ENCODE assay signal across 9 cellular contexts in the genomic region with DNA sequence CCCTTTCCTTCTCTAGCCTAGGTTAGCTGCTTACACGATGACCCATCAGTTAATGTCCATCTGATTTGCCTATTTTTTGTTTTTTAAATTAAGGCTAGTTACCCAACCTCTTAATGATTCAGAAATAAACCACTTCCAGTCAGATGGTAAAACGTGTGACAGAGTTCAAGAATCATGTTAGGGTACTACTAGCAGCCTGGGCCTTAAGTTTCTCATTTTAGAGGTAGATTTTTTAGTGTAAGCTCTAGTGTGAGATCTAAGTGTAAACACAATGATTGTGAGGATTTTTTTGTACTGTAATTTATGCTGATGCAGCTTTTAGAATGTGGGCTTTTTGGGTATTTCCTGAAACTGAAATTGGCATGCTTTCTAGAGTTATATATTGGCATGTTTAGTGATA.
A peak's percentile ranks its signal among the peaks of the same experiment; 100 is the strongest.
DNase-seq lines count a peak whose midpoint lies in the region; ATAC-seq and TF ChIP-seq lines count a peak whose summit lies in the region.
"Had no signal": no experiment of that assay in that cellular context is flagged by ENCODE, and none has a peak within 500 bp of the region (broad histone marks: within the 10 kb centered on the region; RNA-seq: fewer than 3 reads in every experiment).

No MANE protein-coding gene starts in this region.

- POLR2A ChIA-PET in CD8-positive, alpha-beta T cell (lab: Charles Lee): no interaction called here

- no peaks in the 10 kb centered on the region for H3K9me3 ChIP-seq in OCI-LY1 (ENCODE audit: low read length)
- no peaks in the 10 kb centered on the region for H3K9me3 ChIP-seq in CD8-positive, alpha-beta T cell (ENCODE audit: low read length)

- peaks cover 56% of the 10 kb centered on the region for H3K36me3 Mint-ChIP-seq in stimulated activated memory B cell treated with anti-CD40 and anti-IgM and Interleukin-4, amounts not matched to agents 10 μg/mL and 1 μg/mL and 100 μg/mL, for 72 hours
- H3K36me3 Mint-ChIP-seq in CD8-positive, alpha-beta T cell: no peaks in the 10 kb centered on the region

- H2AFZ ChIP-seq in OCI-LY1 (ENCODE audit: low read length): no peak overlapping the region
- H2AFZ ChIP-seq: parathyroid adenoma had no signal

- H3K9me3 Mint-ChIP-seq in stimulated activated memory B cell treated with anti-CD40 and anti-IgM and Interleukin-4, amounts not matched to agents 10 μg/mL and 1 μg/mL and 100 μg/mL, for 72 hours: peaks cover 12% of the 10 kb centered on the region
- H3K9me3 Mint-ChIP-seq in CD8-positive, alpha-beta T cell: peaks cover 2% of the 10 kb centered on the region

- peak overlapping the region; percentile 63 for H3K4me2 ChIP-seq in OCI-LY1 (ENCODE audit: low read length)

- peak overlapping the region; percentile 73 for H3K4me3 Mint-ChIP-seq in stimulated activated memory B cell treated with anti-CD40 and anti-IgM and Interleukin-4, amounts not matched to agents 10 μg/mL and 1 μg/mL and 100 μg/mL, for 72 hours
- no peak overlapping the region for H3K4me3 Mint-ChIP-seq in CD8-positive, alpha-beta T cell

- DNase-seq in fibroblast of peridontal ligament (ENCODE audit: extremely low read depth) (peak; percentile 50), G401 (ENCODE audit: low spot score) (no peak), dermis blood vessel endothelial cell (no peak)
- DNase-seq in CD8-positive, alpha-beta T cell: no peak
- DNase-seq: DND-41 had no signal

- H3F3A ChIP-seq in OCI-LY1 (ENCODE audit: insufficient read depth, low read length): no peaks in the 10 kb centered on the region

- peaks cover 83% of the 10 kb centered on the region for H3K4me1 ChIP-seq in OCI-LY1 (ENCODE audit: insufficient read depth, low read length, severe bottlenecking)
- no peaks in the 10 kb centered on the region for H3K4me1 ChIP-seq in CD8-positive, alpha-beta T cell (ENCODE audit: insufficient read depth, low read length)

- no peaks in the 10 kb centered on the region for H4K20me1 ChIP-seq in OCI-LY1 (ENCODE audit: insufficient read depth, low read length)

- intact Hi-C loops in CD8-positive, alpha-beta T cell (cut with DNase I, micrococcal nuclease): no loop called here

- peak overlapping the region; percentile 53 for H3K4me3 ChIP-seq in OCI-LY1 (ENCODE audit: low read depth, low read length, poor library complexity, severe bottlenecking)
- no peak overlapping the region for H3K4me3 ChIP-seq in CD8-positive, alpha-beta T cell (ENCODE audit: low read depth, low read length)

- peaks cover 98% of the 10 kb centered on the region for H3K4me1 Mint-ChIP-seq in stimulated activated memory B cell treated with anti-CD40 and anti-IgM and Interleukin-4, amounts not matched to agents 10 μg/mL and 1 μg/mL and 100 μg/mL, for 72 hours
- H3K4me1 Mint-ChIP-seq in CD8-positive, alpha-beta T cell (ENCODE audit: low read depth): no peaks in the 10 kb centered on the region

- peak; percentile 40 for ATAC-seq in GM18868 (IDR thresholded peaks at IDR 0.05; ENCODE audit: unreplicated experiment)
- peak; percentile 39 for ATAC-seq in stimulated activated memory B cell treated with anti-CD40 and anti-IgM and Interleukin-4, amounts not matched to agents 10 μg/mL and 1 μg/mL and 100 μg/mL, for 72 hours
- no peak for ATAC-seq in CD8-positive, alpha-beta T cell

- in situ Hi-C loops in G401 (cut with HindIII; ENCODE audit: low sequenced_read_pairs): no loop called here

- H3K9me2 ChIP-seq in OCI-LY1 (ENCODE audit: low read depth, low read length): no peaks in the 10 kb centered on the region

- H3K27ac ChIP-seq in OCI-LY1 (ENCODE audit: low read depth, low read length, poor library complexity, severe bottlenecking): peak overlapping the region; percentile 91
- H3K27ac ChIP-seq in CD8-positive, alpha-beta T cell (ENCODE audit: low read depth, low read length): no peak overlapping the region
- H3K27ac ChIP-seq: parathyroid adenoma had no signal

- peak overlapping the region; percentile 92 for H3K27ac Mint-ChIP-seq in stimulated activated memory B cell treated with anti-CD40 and anti-IgM and Interleukin-4, amounts not matched to agents 10 μg/mL and 1 μg/mL and 100 μg/mL, for 72 hours
- no peak overlapping the region for H3K27ac Mint-ChIP-seq in CD8-positive, alpha-beta T cell

- peaks cover 74% of the 10 kb centered on the region for H3K36me3 ChIP-seq in OCI-LY1 (ENCODE audit: insufficient read depth, low read length)
- no peaks in the 10 kb centered on the region for H3K36me3 ChIP-seq in CD8-positive, alpha-beta T cell (ENCODE audit: insufficient read depth, low read length)

- H3K27me3 ChIP-seq in OCI-LY1 (ENCODE audit: insufficient read depth, low read length): no peaks in the 10 kb centered on the region
- H3K27me3 ChIP-seq in CD8-positive, alpha-beta T cell (ENCODE audit: insufficient read depth, low read length): no peaks in the 10 kb centered on the region

- TF ChIP-seq CTCF in OCI-LY1 (IDR thresholded peaks at IDR 0.05; ENCODE audit: low read length): no peak
- no peak for TF ChIP-seq CTCF in CD8-positive, alpha-beta T cell (IDR thresholded peaks at IDR 0.05)

- H3K79me2 ChIP-seq in OCI-LY1 (ENCODE audit: insufficient read depth, low read length): peaks cover 100% of the 10 kb centered on the region
- H3K79me2 ChIP-seq: parathyroid adenoma had no signal

- H3K9ac ChIP-seq in OCI-LY1 (ENCODE audit: low read length): peak overlapping the region; percentile 54; the same call in 1 of the 2 replicates
- H3K9ac ChIP-seq: parathyroid adenoma had no signal

- no peaks in the 10 kb centered on the region for H3K27me3 Mint-ChIP-seq in stimulated activated memory B cell treated with anti-CD40 and anti-IgM and Interleukin-4, amounts not matched to agents 10 μg/mL and 1 μg/mL and 100 μg/mL, for 72 hours
- no peaks in the 10 kb centered on the region for H3K27me3 Mint-ChIP-seq in CD8-positive, alpha-beta T cell (ENCODE audit: low read depth)

- CTCF ChIA-PET in CD8-positive, alpha-beta T cell (lab: Charles Lee): no interaction called here
